In the genomic region with DNA sequence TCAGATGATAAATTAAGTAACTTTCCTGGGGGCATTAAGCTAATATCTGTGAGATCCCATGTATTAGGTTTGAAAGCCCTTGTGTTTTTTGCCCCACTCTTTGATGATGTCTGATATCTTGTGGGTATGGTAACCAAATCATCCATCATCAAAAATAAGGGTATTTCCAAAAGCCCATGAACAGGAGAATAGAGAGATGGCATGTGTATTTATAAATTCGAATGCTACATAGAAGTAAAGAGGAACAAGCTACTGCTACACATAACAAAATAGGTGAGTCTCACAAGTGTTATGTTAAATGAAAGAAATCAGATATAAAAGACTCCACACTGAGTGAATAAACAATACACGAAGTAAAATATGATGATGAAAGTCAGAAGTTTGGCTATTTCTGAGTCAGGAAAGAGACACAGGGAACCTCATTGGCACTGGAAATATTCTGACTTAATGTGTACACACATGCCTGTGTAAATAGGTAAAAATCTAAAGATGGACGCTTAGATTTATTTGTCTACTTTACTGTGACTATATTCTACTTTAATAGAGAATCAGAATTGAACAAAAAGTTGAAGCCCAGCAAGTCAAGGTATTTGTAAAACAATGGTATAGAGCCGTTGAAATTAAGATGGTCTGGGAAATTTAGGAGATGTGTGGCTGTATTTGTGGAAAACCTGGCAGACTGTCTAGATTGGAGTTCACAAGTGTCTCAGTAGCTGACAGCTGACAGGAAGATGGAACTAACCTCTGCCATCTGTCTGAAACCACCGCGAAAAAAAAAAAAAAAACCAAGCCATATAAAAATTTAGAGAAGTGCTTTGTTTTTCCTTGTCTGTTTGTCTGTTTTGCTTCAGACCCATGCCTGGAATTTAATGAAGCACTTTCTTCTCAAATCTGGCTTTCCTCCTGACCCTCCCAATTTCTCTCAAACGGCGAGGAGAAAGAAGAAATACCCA, we compare ENCODE assay signal across 11 cellular contexts.
A peak's percentile ranks its signal among the peaks of the same experiment; 100 is the strongest.
DNase-seq lines count a peak whose midpoint lies in the region; ATAC-seq and TF ChIP-seq lines count a peak whose summit lies in the region.
"Had no signal": no experiment of that assay in that cellular context is flagged by ENCODE, and none has a peak within 500 bp of the region (broad histone marks: within the 10 kb centered on the region; RNA-seq: fewer than 3 reads in every experiment).

No MANE protein-coding gene starts in this region.

- no peak overlapping the region for H3K27ac Mint-ChIP-seq in activated naive CD8-positive, alpha-beta T cell treated with anti-CD3 and anti-CD28 coated beads, Interleukin-2, amount 10 ng/mL, durations not matched to agents 7 days and 5 days
- H3K27ac Mint-ChIP-seq: activated CD4-positive, alpha-beta T cell treated with anti-CD3 and anti-CD28 coated beads for 36 hours; CD4-positive, alpha-beta memory T cell had no signal

- 62 to 76% methylated on average over 8 of the region's 8 CpGs for WGBS in heart right ventricle, 2 donors

- DNase-seq in heart right ventricle (no peak), cardiac septum (ENCODE audit: low spot score) (no peak), vagina (ENCODE audit: extremely low spot score in 2 of 2) (no peak), HUDEP-2 (lab: John Stamatoyannopoulos, UW; ENCODE audit: unreplicated experiment in 76 of 76) (no peak), BE2C (no peak)
- DNase-seq in activated naive CD8-positive, alpha-beta T cell treated with anti-CD3 and anti-CD28 coated beads, Interleukin-2, amount 10 ng/mL, durations not matched to agents 7 days and 5 days, result no peak
- DNase-seq: activated CD4-positive, alpha-beta T cell treated with anti-CD3 and anti-CD28 coated beads for 36 hours; CD4-positive, alpha-beta memory T cell; mesendoderm had no signal

- peaks cover 20% of the 10 kb centered on the region for H3K4me1 Mint-ChIP-seq in activated naive CD8-positive, alpha-beta T cell treated with anti-CD3 and anti-CD28 coated beads, Interleukin-2, amount 10 ng/mL, durations not matched to agents 7 days and 5 days

- no peak for TF ChIP-seq POLR2A in vagina (IDR thresholded peaks at IDR 0.05)

- H3K36me3 ChIP-seq in heart right ventricle (no peaks in the 10 kb centered on the region), muscle layer of duodenum (ENCODE audit: control insufficient read depth in 1 of 2, insufficient read depth in 2 of 2, low read length in 2 of 2) (no peaks in the 10 kb centered on the region), vagina (no peaks in the 10 kb centered on the region), BE2C (no peaks in the 10 kb centered on the region)

- H3K27me3 Mint-ChIP-seq in activated naive CD8-positive, alpha-beta T cell treated with anti-CD3 and anti-CD28 coated beads, Interleukin-2, amount 10 ng/mL, durations not matched to agents 7 days and 5 days, result no peaks in the 10 kb centered on the region
- H3K27me3 Mint-ChIP-seq: activated CD4-positive, alpha-beta T cell treated with anti-CD3 and anti-CD28 coated beads for 36 hours had no signal

- peaks cover 2% of the 10 kb centered on the region for H3K9me3 Mint-ChIP-seq in activated naive CD8-positive, alpha-beta T cell treated with anti-CD3 and anti-CD28 coated beads, Interleukin-2, amount 10 ng/mL, durations not matched to agents 7 days and 5 days

- intact Hi-C loops in heart right ventricle (cut with DNase I) (loop anchor here in 2 of 10 donors (5.0 kb wide), 2 partner anchors 38 to 58 kb away; no protein-coding TSS in a partner anchor), cardiac septum (cut with DNase I) (no loop called here), vagina (cut with DNase I) (loop anchor here (10.0 kb wide), 1 partner anchor 51 kb away; no protein-coding TSS in a partner anchor)

- H3K4me1 ChIP-seq in heart right ventricle, result peaks cover 2 to 61% (median 28%) of the 10 kb centered on the region in 9 donors
- H3K4me1 ChIP-seq in muscle layer of duodenum (ENCODE audit: control insufficient read depth in 1 of 2, insufficient read depth in 2 of 2, low read length in 2 of 2), result peaks cover 11 to 15% of the 10 kb centered on the region in 2 donors
- peaks cover 53% of the 10 kb centered on the region for H3K4me1 ChIP-seq in vagina
- H3K4me1 ChIP-seq in BE2C, result no peaks in the 10 kb centered on the region

- H3K9me3 ChIP-seq in heart right ventricle, result peaks cover 0 to 4% (median 0%) of the 10 kb centered on the region in 11 donors
- H3K9me3 ChIP-seq in muscle layer of duodenum (ENCODE audit: control insufficient read depth in 1 of 2, low read length in 2 of 2), result no peaks in the 10 kb centered on the region
- no peaks in the 10 kb centered on the region for H3K9me3 ChIP-seq in vagina
- no peaks in the 10 kb centered on the region for H3K9me3 ChIP-seq in BE2C

- H3K36me3 Mint-ChIP-seq in activated naive CD8-positive, alpha-beta T cell treated with anti-CD3 and anti-CD28 coated beads, Interleukin-2, amount 10 ng/mL, durations not matched to agents 7 days and 5 days, result peaks cover 1% of the 10 kb centered on the region
- H3K36me3 Mint-ChIP-seq: CD4-positive, alpha-beta memory T cell had no signal

- peak overlapping the region; percentile 42 for H3K4me3 Mint-ChIP-seq in activated naive CD8-positive, alpha-beta T cell treated with anti-CD3 and anti-CD28 coated beads, Interleukin-2, amount 10 ng/mL, durations not matched to agents 7 days and 5 days
- H3K4me3 Mint-ChIP-seq: activated CD4-positive, alpha-beta T cell treated with anti-CD3 and anti-CD28 coated beads for 36 hours; CD4-positive, alpha-beta memory T cell had no signal

- peak overlapping the region; percentile 34 to 83 (median 66) for H3K27ac ChIP-seq in heart right ventricle
- H3K27ac ChIP-seq in muscle layer of duodenum (ENCODE audit: low read length), result peak overlapping the region; percentile 83
- H3K27ac ChIP-seq in vagina, result peak overlapping the region; percentile 82

- no peak overlapping the region for H3K4me3 ChIP-seq in heart right ventricle
- H3K4me3 ChIP-seq in muscle layer of duodenum (ENCODE audit: low read depth in 1 of 2, low read length in 2 of 2), result peak overlapping the region in 1 of 2 donors; percentile 14
- no peak overlapping the region for H3K4me3 ChIP-seq in vagina
- no peak overlapping the region for H3K4me3 ChIP-seq in BE2C (ENCODE audit: low read depth, low read length)

- H3K27me3 ChIP-seq in heart right ventricle, result no peaks in the 10 kb centered on the region
- H3K27me3 ChIP-seq in muscle layer of duodenum (ENCODE audit: low read depth, low read length), result no peaks in the 10 kb centered on the region
- H3K27me3 ChIP-seq in vagina, result no peaks in the 10 kb centered on the region
- no peaks in the 10 kb centered on the region for H3K27me3 ChIP-seq in BE2C

- no peak for TF ChIP-seq CTCF in heart right ventricle (IDR thresholded peaks at IDR 0.05)
- TF ChIP-seq CTCF in vagina (IDR thresholded peaks at IDR 0.05), result no peak
- TF ChIP-seq CTCF in BE2C (IDR thresholded peaks at IDR 0.05; ENCODE audit: low read depth, low read length), result no peak

- POLR2A ChIA-PET in activated naive CD8-positive, alpha-beta T cell treated with anti-CD3 and anti-CD28 coated beads, Interleukin-2, amount 10 ng/mL, durations not matched to agents 7 days and 5 days (lab: Charles Lee), result interaction anchor here (0.7 kb wide), 1 partner anchor 21 kb away, joined by 3 read pairs; no protein-coding TSS in a partner anchor

- peak in 3 of 8 donors; percentile 20 to 46 (median 36) for ATAC-seq in heart right ventricle
- ATAC-seq in activated naive CD8-positive, alpha-beta T cell treated with anti-CD3 and anti-CD28 coated beads, Interleukin-2, amount 10 ng/mL, durations not matched to agents 7 days and 5 days (ENCODE audit: low read depth), result no peak
- ATAC-seq in GM18519 (IDR thresholded peaks at IDR 0.05; ENCODE audit: low FRiP score, unreplicated experiment), result no peak
- ATAC-seq: activated CD4-positive, alpha-beta T cell treated with anti-CD3 and anti-CD28 coated beads for 36 hours had no signal
